In genomic region chrX:71102292-71102691, GRCh38 we compare ENCODE assay signal across 16 cellular contexts. TPM values are rescaled to one million over a fixed set of nuclear protein-coding genes. Genes with fewer than 3 reads are reported as not detected.
A peak's percentile ranks its signal among the peaks of the same experiment; 100 is the strongest.
DNase-seq lines count a peak whose midpoint lies in the region; ATAC-seq and TF ChIP-seq lines count a peak whose summit lies in the region.
"Had no signal": no experiment of that assay in that cellular context is flagged by ENCODE, and none has a peak within 500 bp of the region (broad histone marks: within the 10 kb centered on the region; RNA-seq: fewer than 3 reads in every experiment).

No MANE protein-coding gene starts in this region.

- H3K14ac ChIP-seq in trophoblast cell (ENCODE audit: low read length), result no peak overlapping the region

- DNase-seq in T-helper 2 cell treated with Interferon-gamma antibody and Interleukin-4, amounts not matched to agents 5 μg/mL and 100 μg/mL, for 36 hours (ENCODE audit: low spot score), result no peak
- DNase-seq in T-helper 2 cell (no peak), PC-9 (no peak), trophoblast cell (no peak), MCF 10A (ENCODE audit: unreplicated experiment) (no peak)
- DNase-seq in stimulated activated CD4-positive, alpha-beta T cell treated with anti-CD3 and anti-CD28 coated beads, Interleukin-2, amount 100 ng/mL, for 24 hours, result no peak
- DNase-seq: activated CD8-positive, alpha-beta memory T cell treated with anti-CD3 and anti-CD28 coated beads, Interleukin-2, amount 50 U/mL, for 4 hours; amniotic stem cell; Calu3; cortex of kidney; left lung; NCI-H187 treated with DMSO at 0.1 percent for 48 hours; NCI-H748 treated with DMSO at 0.1 percent for 48 hours had no signal

- H3K27ac ChIP-seq in PC-9, result no peak overlapping the region
- H3K27ac ChIP-seq in trophoblast cell (ENCODE audit: low read depth, low read length), result peak overlapping the region; percentile 66

- no peaks in the 10 kb centered on the region for H3K9me3 ChIP-seq in PC-9 (ENCODE audit: insufficient read depth, low read depth)
- H3K9me3 ChIP-seq in trophoblast cell (ENCODE audit: insufficient read depth, low read depth, low read length), result no peaks in the 10 kb centered on the region
- H3K9me3 ChIP-seq: left lung had no signal

- H3K4me2 ChIP-seq in PC-9 (no peak overlapping the region), trophoblast cell (ENCODE audit: low read length) (no peak overlapping the region)

- H3K4me3 Mint-ChIP-seq in T-helper 2 cell treated with Interferon-gamma antibody and Interleukin-4, amounts not matched to agents 5 μg/mL and 100 μg/mL, for 36 hours, result peak overlapping the region; percentile 55
- H3K4me3 Mint-ChIP-seq in dendritic cell treated with granulocyte-macrophage colony-stimulating factor and Interleukin-4, amounts not matched to agents 40 ng/mL and 50 ng/mL, for 4 days, result no peak overlapping the region
- no peak overlapping the region for H3K4me3 Mint-ChIP-seq in MCF 10A (ENCODE audit: unreplicated experiment)

- H3K4me1 Mint-ChIP-seq in T-helper 2 cell treated with Interferon-gamma antibody and Interleukin-4, amounts not matched to agents 5 μg/mL and 100 μg/mL, for 36 hours (ENCODE audit: low read depth), result peaks cover 56% of the 10 kb centered on the region
- peaks cover 44% of the 10 kb centered on the region for H3K4me1 Mint-ChIP-seq in dendritic cell treated with granulocyte-macrophage colony-stimulating factor and Interleukin-4, amounts not matched to agents 40 ng/mL and 50 ng/mL, for 4 days (ENCODE audit: low read depth)
- H3K4me1 Mint-ChIP-seq in MCF 10A (ENCODE audit: insufficient read depth, unreplicated experiment), result no peaks in the 10 kb centered on the region

- no peak overlapping the region for H4K12ac ChIP-seq in trophoblast cell (ENCODE audit: low read depth, low read length)

- H3K9me3 Mint-ChIP-seq in T-helper 2 cell treated with Interferon-gamma antibody and Interleukin-4, amounts not matched to agents 5 μg/mL and 100 μg/mL, for 36 hours, result no peaks in the 10 kb centered on the region
- H3K9me3 Mint-ChIP-seq in dendritic cell treated with granulocyte-macrophage colony-stimulating factor and Interleukin-4, amounts not matched to agents 40 ng/mL and 50 ng/mL, for 4 days, result no peaks in the 10 kb centered on the region
- no peaks in the 10 kb centered on the region for H3K9me3 Mint-ChIP-seq in MCF 10A (ENCODE audit: unreplicated experiment)

- H4K8ac ChIP-seq in trophoblast cell (ENCODE audit: low read depth, low read length), result no peak overlapping the region

- no peak overlapping the region for H2BK5ac ChIP-seq in trophoblast cell (ENCODE audit: low read depth, low read length, poor library complexity)

- H2AK5ac ChIP-seq in trophoblast cell (ENCODE audit: low read length), result no peak overlapping the region

- peak overlapping the region; percentile 83 for H3K27ac Mint-ChIP-seq in T-helper 2 cell treated with Interferon-gamma antibody and Interleukin-4, amounts not matched to agents 5 μg/mL and 100 μg/mL, for 36 hours
- H3K27ac Mint-ChIP-seq in dendritic cell treated with granulocyte-macrophage colony-stimulating factor and Interleukin-4, amounts not matched to agents 40 ng/mL and 50 ng/mL, for 4 days, result peak overlapping the region; percentile 82
- H3K27ac Mint-ChIP-seq in MCF 10A (ENCODE audit: low read depth, unreplicated experiment), result no peak overlapping the region

- peak overlapping the region; percentile 21 for H4K91ac ChIP-seq in trophoblast cell (ENCODE audit: low read depth, low read length)

- no peaks in the 10 kb centered on the region for H4K20me1 ChIP-seq in PC-9 (ENCODE audit: insufficient read depth)

- H3K18ac ChIP-seq in trophoblast cell (ENCODE audit: low read length), result no peak overlapping the region

- H3K4me1 ChIP-seq in PC-9 (replicated peaks; ENCODE audit: insufficient read depth), result no peaks in the 10 kb centered on the region
- peaks cover 21 to 34% of the 10 kb centered on the region in 2 experiments for H3K4me1 ChIP-seq in trophoblast cell (ENCODE audit: control insufficient read depth in 1 of 2, insufficient read depth in 2 of 2, low read length in 2 of 2)

- BruUV-seq in PC-9 (replicated peaks; lab: Mats Ljungman, UMichigan) (TSS peak; percentile 15), MCF 10A (replicated peaks; lab: Mats Ljungman, UMichigan) (no TSS peak)

- POLR2A ChIA-PET in PC-9 (lab: Charles Lee; ENCODE audit: unreplicated experiment) (no interaction called here), MCF 10A (lab: Yijun Ruan, JAX) (interaction anchor here (1.4 kb wide), 1 partner anchor 16 kb away, joined by 5 read pairs; the partner anchor contains the start of gene MED12)

- H2BK120ac ChIP-seq in trophoblast cell (ENCODE audit: insufficient read depth, low read length, poor library complexity), result no peak overlapping the region

- H3K79me2 ChIP-seq in PC-9 (ENCODE audit: low read depth) (no peaks in the 10 kb centered on the region), trophoblast cell (ENCODE audit: control insufficient read depth, insufficient read depth, low read length, poor library complexity) (no peaks in the 10 kb centered on the region)

- no peak overlapping the region for H3K9ac ChIP-seq in trophoblast cell (ENCODE audit: low read length)

- no peaks in the 10 kb centered on the region for H3F3A ChIP-seq in PC-9 (ENCODE audit: insufficient read depth, low read depth)

- H3K27me3 Mint-ChIP-seq in T-helper 2 cell treated with Interferon-gamma antibody and Interleukin-4, amounts not matched to agents 5 μg/mL and 100 μg/mL, for 36 hours (ENCODE audit: low read depth), result no peaks in the 10 kb centered on the region
- H3K27me3 Mint-ChIP-seq in dendritic cell treated with granulocyte-macrophage colony-stimulating factor and Interleukin-4, amounts not matched to agents 40 ng/mL and 50 ng/mL, for 4 days, result no peaks in the 10 kb centered on the region
- H3K27me3 Mint-ChIP-seq in MCF 10A (ENCODE audit: insufficient read depth, unreplicated experiment), result peaks cover 40% of the 10 kb centered on the region

- peak overlapping the region; percentile 72 for H2BK12ac ChIP-seq in trophoblast cell (ENCODE audit: low read length)

- no peaks in the 10 kb centered on the region for H3K9me2 ChIP-seq in PC-9 (ENCODE audit: insufficient read depth)

- ATAC-seq in HG03095 (IDR thresholded peaks at IDR 0.05; ENCODE audit: unreplicated experiment), result no peak

- H2AFZ ChIP-seq in PC-9 (no peak overlapping the region), trophoblast cell (ENCODE audit: insufficient read depth, low read length, poor library complexity) (no peak overlapping the region)

- H3K36me3 ChIP-seq in PC-9 (ENCODE audit: low read depth) (no peaks in the 10 kb centered on the region), trophoblast cell (ENCODE audit: control insufficient read depth in 1 of 2, insufficient read depth in 2 of 2, low read length in 2 of 2) (peaks cover 0 to 7% of the 10 kb centered on the region in 2 experiments)

- H3K4me3 ChIP-seq in PC-9, result no peak overlapping the region
- no peak overlapping the region for H3K4me3 ChIP-seq in trophoblast cell (ENCODE audit: low read depth, low read length)
- H3K4me3 ChIP-seq: left lung had no signal

- WGBS in trophoblast cell (ENCODE audit: extremely low coverage, insufficient coverage, insufficient read length), result no CpG with 5 or more reads among the region's 3 CpGs

- no peak overlapping the region for H3K4ac ChIP-seq in trophoblast cell (ENCODE audit: low read depth, low read length)

- TF ChIP-seq CTCF in PC-9 (conservative IDR thresholded peaks at IDR 0.05) (no peak), MCF 10A (IDR thresholded peaks at IDR 0.05; ENCODE audit: unreplicated experiment) (no peak)

- H3K27me3 ChIP-seq in PC-9 (ENCODE audit: insufficient read depth, low read depth) (no peaks in the 10 kb centered on the region), trophoblast cell (ENCODE audit: insufficient read depth, low read length) (no peaks in the 10 kb centered on the region)
- H3K27me3 ChIP-seq: left lung had no signal

- no peak overlapping the region for H3K23ac ChIP-seq in trophoblast cell (ENCODE audit: low read length)

- H3K79me1 ChIP-seq in trophoblast cell (ENCODE audit: low read length), result peaks cover 4% of the 10 kb centered on the region

- CTCF ChIA-PET in PC-9 (lab: Charles Lee) (no interaction called here), MCF 10A (lab: Yijun Ruan, JAX) (interaction anchor here (1.0 kb wide), 1 partner anchor 27 kb away, joined by 5 read pairs; no protein-coding TSS in a partner anchor)

- H3K36me3 Mint-ChIP-seq in T-helper 2 cell treated with Interferon-gamma antibody and Interleukin-4, amounts not matched to agents 5 μg/mL and 100 μg/mL, for 36 hours (ENCODE audit: low read depth), result peaks cover 28% of the 10 kb centered on the region
- peaks cover 25% of the 10 kb centered on the region for H3K36me3 Mint-ChIP-seq in dendritic cell treated with granulocyte-macrophage colony-stimulating factor and Interleukin-4, amounts not matched to agents 40 ng/mL and 50 ng/mL, for 4 days (ENCODE audit: low read depth)
- H3K36me3 Mint-ChIP-seq in MCF 10A (ENCODE audit: insufficient read depth, unreplicated experiment), result no peaks in the 10 kb centered on the region

- intact Hi-C loops in PC-9 (cut with micrococcal nuclease; ENCODE audit: unreplicated experiment), result no loop called here
- intact Hi-C loops in dendritic cell treated with granulocyte-macrophage colony-stimulating factor and Interleukin-4, amounts not matched to agents 40 ng/mL and 50 ng/mL, for 4 days (cut with micrococcal nuclease), result no loop called here
- intact Hi-C loops in MCF 10A (cut with micrococcal nuclease), result no loop called here

RNA-seq across cellular contexts. Expression of gene CXorf65, which starts 4.2 kb away (rescaled TPM):
- total RNA-seq in PC-9 (2021) (not detected in 2 replicates), MCF 10A (2022) (not detected in 2 replicates)
- 0.08 TPM in 1 of 2 replicates, not detected in the other for polyA plus RNA-seq in trophoblast cell (2013)
- total RNA-seq: Calu3, H4 had no signal

RNA-seq across cellular contexts. Expression of gene FOXO4, which starts 6.6 kb away (rescaled TPM):
- 22.0 and 29.3 TPM in 2 replicates for total RNA-seq in PC-9 (2021)
- polyA plus RNA-seq in trophoblast cell (2013), result 39.3 and 43.9 TPM in 2 replicates
- total RNA-seq in MCF 10A (2022), result 6.4 and 7.7 TPM in 2 replicates

RNA-seq across cellular contexts. Expression of gene IL2RG, which starts 9.1 kb away (rescaled TPM):
- total RNA-seq in PC-9 (2021) (not detected in 2 replicates), MCF 10A (2022) (1.5 TPM in 1 of 2 replicates, not detected in the other)
- 0.03 and 0.06 TPM in 2 replicates for polyA plus RNA-seq in trophoblast cell (2013)
- total RNA-seq: H4 had no signal

RNA-seq across cellular contexts. Expression of gene MED12, which starts 16.1 kb away (rescaled TPM):
- 32.7 and 51.6 TPM in 2 replicates for total RNA-seq in PC-9 (2021)
- 25.2 and 25.4 TPM in 2 replicates for polyA plus RNA-seq in trophoblast cell (2013)
- 36.6 and 39.4 TPM in 2 replicates for total RNA-seq in MCF 10A (2022)

RNA-seq across cellular contexts. Expression of gene SNX12, which starts 34.2 kb away (rescaled TPM):
- total RNA-seq in PC-9 (2021) (53.1 and 63.1 TPM in 2 replicates), MCF 10A (2022) (67.0 and 81.3 TPM in 2 replicates)
- 83.7 and 84.0 TPM in 2 replicates for polyA plus RNA-seq in trophoblast cell (2013)
